ENCODE assay signal across 21 cellular contexts in the genomic region with DNA sequence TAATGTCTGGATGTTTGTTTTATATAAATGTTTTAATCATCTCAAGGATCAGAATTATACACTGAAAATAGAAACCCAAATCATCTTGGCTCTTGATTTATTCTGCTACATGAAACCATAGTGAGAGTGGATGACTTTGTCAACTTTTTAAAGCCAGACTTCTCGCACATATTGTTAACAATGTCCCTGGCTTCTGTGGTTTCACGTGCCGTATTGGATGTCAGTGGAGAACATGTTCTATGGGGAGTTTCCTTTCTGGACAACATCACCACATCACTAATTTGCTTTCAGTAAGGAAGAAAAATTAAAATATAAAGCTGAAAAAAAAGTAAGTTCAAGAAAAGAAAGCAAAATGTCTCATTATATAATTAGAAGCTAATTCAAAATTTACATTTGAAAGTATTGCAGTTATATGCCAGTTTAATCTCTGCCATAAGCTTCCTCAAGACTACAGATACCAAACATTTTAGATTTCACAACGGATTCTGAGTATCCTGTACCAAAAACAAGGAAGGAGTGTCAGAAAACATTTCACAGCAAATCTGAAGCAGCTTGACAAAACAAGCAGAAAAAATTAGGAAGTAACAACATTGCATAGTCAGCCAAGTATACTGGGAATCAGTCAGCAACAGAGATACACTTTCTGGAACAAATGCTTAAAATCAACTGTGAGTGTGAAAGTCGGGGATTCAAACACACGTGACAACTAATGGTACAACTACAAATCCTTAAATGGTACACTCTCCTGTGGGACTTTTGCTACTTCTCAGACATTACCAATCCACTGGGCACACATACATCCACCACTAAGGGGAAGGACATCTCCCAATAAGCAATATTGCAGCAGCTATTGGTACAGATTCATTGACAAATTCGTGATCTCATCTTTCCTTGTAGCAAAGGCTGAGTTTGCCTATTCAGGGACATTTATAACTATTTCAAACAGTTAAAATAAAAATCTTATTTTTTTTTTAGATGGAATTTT.
DNase-seq lines count a peak whose midpoint lies in the region; TF ChIP-seq lines count a peak whose summit lies in the region.
"Had no signal": no experiment of that assay in that cellular context is flagged by ENCODE, and none has a peak within 500 bp of the region (broad histone marks: within the 10 kb centered on the region; RNA-seq: fewer than 3 reads in every experiment).

No MANE protein-coding gene starts in this region.

- peak; percentile 19 for DNase-seq in SIG-M5 treated with dmso at 0.1 percent for 504 hours (lab: John Stamatoyannopoulos, UW; ENCODE audit: unreplicated experiment)
- DNase-seq in SIG-M5 (lab: John Stamatoyannopoulos, UW): no peak
- peak; percentile 41 for DNase-seq in medulla oblongata (ENCODE audit: extremely low spot score)
- DNase-seq in testis: peak; percentile 26
- no peak for DNase-seq in activated naive CD4-positive, alpha-beta T cell treated with anti-CD3 and anti-CD28 coated beads for 36 hours
- DNase-seq in NCI-H774 (lab: John Stamatoyannopoulos, UW): no peak
- no peak for DNase-seq in amniotic stem cell (lab: John Stamatoyannopoulos, UW)
- DNase-seq: activated B cell treated with CpG ODN at 0.5 μM for 24 hours; activated CD8-positive, alpha-beta T cell treated with anti-CD3 and anti-CD28 coated beads, Interleukin-2, amount 10 ng/mL, durations not matched to agents 7 days and 5 days; activated T-cell treated with anti-CD3 and anti-CD28 coated beads, Interleukin-2, amount 50 U/mL, for 72 hours; C1 segment of cervical spinal cord; DMS153; NCI-H1436; NCI-H226; T-helper 2 cell had no signal

- H3K9me3 ChIP-seq in testis: no peaks in the 10 kb centered on the region
- H3K9me3 ChIP-seq: tibial nerve had no signal

- H3K4me3 ChIP-seq in testis: no peak overlapping the region
- H3K4me3 ChIP-seq: tibial nerve had no signal

- peaks cover 54% of the 10 kb centered on the region for H3K4me1 Mint-ChIP-seq in dendritic cell treated with granulocyte-macrophage colony-stimulating factor and Interleukin-4, amounts not matched to agents 40 ng/mL and 50 ng/mL, for 4 days (ENCODE audit: low read depth)
- H3K4me1 Mint-ChIP-seq in activated naive CD4-positive, alpha-beta T cell treated with anti-CD3 and anti-CD28 coated beads for 36 hours (ENCODE audit: low read depth): no peaks in the 10 kb centered on the region
- H3K4me1 Mint-ChIP-seq: activated B cell treated with CpG ODN at 0.5 μM for 24 hours; memory B cell; stimulated activated memory B cell treated with anti-CD40 and anti-IgM and Interleukin-4, amounts not matched to agents 10 μg/mL and 1 μg/mL and 100 μg/mL, for 72 hours had no signal

- peak overlapping the region; percentile 84 for H3K27ac Mint-ChIP-seq in dendritic cell treated with granulocyte-macrophage colony-stimulating factor and Interleukin-4, amounts not matched to agents 40 ng/mL and 50 ng/mL, for 4 days
- no peak overlapping the region for H3K27ac Mint-ChIP-seq in activated naive CD4-positive, alpha-beta T cell treated with anti-CD3 and anti-CD28 coated beads for 36 hours
- H3K27ac Mint-ChIP-seq: activated B cell treated with CpG ODN at 0.5 μM for 24 hours; activated CD8-positive, alpha-beta T cell treated with anti-CD3 and anti-CD28 coated beads, Interleukin-2, amount 10 ng/mL, durations not matched to agents 7 days and 5 days; activated naive CD8-positive, alpha-beta T cell; activated T-cell treated with anti-CD3 and anti-CD28 coated beads, Interleukin-2, amount 50 U/mL, for 72 hours; brain; memory B cell; stimulated activated memory B cell treated with anti-CD40 and anti-IgM and Interleukin-4, amounts not matched to agents 10 μg/mL and 1 μg/mL and 100 μg/mL, for 72 hours had no signal

- no peaks in the 10 kb centered on the region for H3K4me1 ChIP-seq in testis

- H3K36me3 Mint-ChIP-seq in dendritic cell treated with granulocyte-macrophage colony-stimulating factor and Interleukin-4, amounts not matched to agents 40 ng/mL and 50 ng/mL, for 4 days (ENCODE audit: low read depth): no peaks in the 10 kb centered on the region
- no peaks in the 10 kb centered on the region for H3K36me3 Mint-ChIP-seq in activated naive CD4-positive, alpha-beta T cell treated with anti-CD3 and anti-CD28 coated beads for 36 hours (ENCODE audit: low read depth)
- H3K36me3 Mint-ChIP-seq: activated naive CD8-positive, alpha-beta T cell; brain; memory B cell; stimulated activated memory B cell treated with anti-CD40 and anti-IgM and Interleukin-4, amounts not matched to agents 10 μg/mL and 1 μg/mL and 100 μg/mL, for 72 hours had no signal

- no peak for TF ChIP-seq CTCF in testis (IDR thresholded peaks at IDR 0.05)

- CTCF ChIA-PET in activated naive CD4-positive, alpha-beta T cell treated with anti-CD3 and anti-CD28 coated beads for 36 hours (lab: Charles Lee): no interaction called here

- WGBS in testis, 2 donors: 65 to 75% methylated on average over 7 of the region's 7 CpGs

- H3K27ac ChIP-seq in testis: no peak overlapping the region

- TF ChIP-seq POLR2A in testis (IDR thresholded peaks at IDR 0.05): no peak

- H3K9me3 Mint-ChIP-seq in dendritic cell treated with granulocyte-macrophage colony-stimulating factor and Interleukin-4, amounts not matched to agents 40 ng/mL and 50 ng/mL, for 4 days: no peaks in the 10 kb centered on the region
- H3K9me3 Mint-ChIP-seq in activated naive CD4-positive, alpha-beta T cell treated with anti-CD3 and anti-CD28 coated beads for 36 hours: no peaks in the 10 kb centered on the region
- H3K9me3 Mint-ChIP-seq: activated B cell treated with CpG ODN at 0.5 μM for 24 hours; activated T-cell treated with anti-CD3 and anti-CD28 coated beads, Interleukin-2, amount 50 U/mL, for 72 hours; brain; stimulated activated memory B cell treated with anti-CD40 and anti-IgM and Interleukin-4, amounts not matched to agents 10 μg/mL and 1 μg/mL and 100 μg/mL, for 72 hours had no signal

- intact Hi-C loops in dendritic cell treated with granulocyte-macrophage colony-stimulating factor and Interleukin-4, amounts not matched to agents 40 ng/mL and 50 ng/mL, for 4 days (cut with micrococcal nuclease): no loop called here
- intact Hi-C loops in testis (cut with DNase I; ENCODE audit: low total_unique reads): no loop called here
- intact Hi-C loops in activated naive CD4-positive, alpha-beta T cell treated with anti-CD3 and anti-CD28 coated beads for 36 hours (cut with micrococcal nuclease): no loop called here

- no peaks in the 10 kb centered on the region for H3K27me3 ChIP-seq in testis
- H3K27me3 ChIP-seq: tibial nerve had no signal

- no peaks in the 10 kb centered on the region for H3K27me3 Mint-ChIP-seq in dendritic cell treated with granulocyte-macrophage colony-stimulating factor and Interleukin-4, amounts not matched to agents 40 ng/mL and 50 ng/mL, for 4 days
- no peaks in the 10 kb centered on the region for H3K27me3 Mint-ChIP-seq in activated naive CD4-positive, alpha-beta T cell treated with anti-CD3 and anti-CD28 coated beads for 36 hours (ENCODE audit: low read depth)
- H3K27me3 Mint-ChIP-seq: activated B cell treated with CpG ODN at 0.5 μM for 24 hours; activated naive CD8-positive, alpha-beta T cell; brain; memory B cell; stimulated activated memory B cell treated with anti-CD40 and anti-IgM and Interleukin-4, amounts not matched to agents 10 μg/mL and 1 μg/mL and 100 μg/mL, for 72 hours had no signal

- H3K36me3 ChIP-seq in testis (ENCODE audit: low read depth, missing control alignments): no peaks in the 10 kb centered on the region
- H3K36me3 ChIP-seq: tibial nerve had no signal

- no peak overlapping the region for H3K4me3 Mint-ChIP-seq in dendritic cell treated with granulocyte-macrophage colony-stimulating factor and Interleukin-4, amounts not matched to agents 40 ng/mL and 50 ng/mL, for 4 days
- no peak overlapping the region for H3K4me3 Mint-ChIP-seq in activated naive CD4-positive, alpha-beta T cell treated with anti-CD3 and anti-CD28 coated beads for 36 hours
- H3K4me3 Mint-ChIP-seq: activated B cell treated with CpG ODN at 0.5 μM for 24 hours; activated CD8-positive, alpha-beta T cell treated with anti-CD3 and anti-CD28 coated beads, Interleukin-2, amount 10 ng/mL, durations not matched to agents 7 days and 5 days; activated naive CD8-positive, alpha-beta T cell; activated T-cell treated with anti-CD3 and anti-CD28 coated beads, Interleukin-2, amount 50 U/mL, for 72 hours; brain; memory B cell; stimulated activated memory B cell treated with anti-CD40 and anti-IgM and Interleukin-4, amounts not matched to agents 10 μg/mL and 1 μg/mL and 100 μg/mL, for 72 hours had no signal

Comparison
In these comparisons a context has a peak if more than half of its experiments do, and no peak if none do; other contexts are left out.
1. DNase-seq: peak in SIG-M5 treated with dmso at 0.1 percent for 504 hours (single experiment), medulla oblongata (single experiment) and testis (single experiment); none in SIG-M5 (single experiment), activated naive CD4-positive, alpha-beta T cell treated with anti-CD3 and anti-CD28 coated beads for 36 hours (single experiment), NCI-H774 (single experiment) and amniotic stem cell (single experiment).